ENCODE assay signal across 8 cellular contexts in the genomic region with DNA sequence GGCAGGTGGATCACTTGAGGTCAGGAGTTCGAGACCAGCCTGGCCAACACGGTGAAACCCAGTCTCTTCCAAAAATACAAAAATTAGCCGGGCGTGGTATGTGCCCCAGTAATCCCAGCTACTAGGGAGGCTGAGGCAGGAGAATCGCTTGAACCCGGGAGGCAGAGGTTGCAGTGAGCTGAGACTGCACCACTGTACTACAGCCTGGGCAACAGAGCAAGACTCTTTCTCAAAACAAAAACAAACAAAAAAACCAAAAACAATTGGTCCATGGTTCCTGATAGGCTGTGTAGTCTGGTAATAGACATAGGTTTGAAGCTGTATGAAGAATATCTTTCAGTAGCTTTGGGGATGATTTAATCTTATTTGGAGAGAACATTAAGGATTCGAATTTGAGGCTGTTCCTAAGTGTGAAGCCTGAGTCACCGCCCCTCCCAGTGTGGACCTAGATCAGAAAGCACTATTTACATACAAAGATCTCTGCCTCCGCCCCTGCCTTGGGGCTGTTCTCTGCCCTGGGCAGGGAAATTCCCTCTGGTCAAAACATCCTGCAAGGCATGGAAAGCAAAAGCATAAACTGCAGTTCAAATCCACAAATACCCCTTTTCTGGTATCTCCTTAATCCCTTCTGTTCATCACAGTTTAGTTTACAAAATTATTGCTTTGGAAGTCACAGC. TPM values are rescaled to one million over a fixed set of nuclear protein-coding genes. Genes with fewer than 3 reads are reported as not detected.
A peak's percentile ranks its signal among the peaks of the same experiment; 100 is the strongest.
DNase-seq lines count a peak whose midpoint lies in the region; ATAC-seq and TF ChIP-seq lines count a peak whose summit lies in the region.

No MANE protein-coding gene starts in this region.

- H3K27ac Mint-ChIP-seq in T-helper 2 cell treated with Interferon-gamma antibody and Interleukin-4, amounts not matched to agents 5 μg/mL and 100 μg/mL, for 36 hours, result no peak overlapping the region
- H3K27ac Mint-ChIP-seq in glutamatergic neuron (ENCODE audit: unreplicated experiment), result no peak overlapping the region

- peak overlapping the region; percentile 20 for H3K4me3 Mint-ChIP-seq in T-helper 2 cell treated with Interferon-gamma antibody and Interleukin-4, amounts not matched to agents 5 μg/mL and 100 μg/mL, for 36 hours
- H3K4me3 Mint-ChIP-seq in glutamatergic neuron (ENCODE audit: unreplicated experiment), result no peak overlapping the region

- intact Hi-C loops in left colon (cut with DNase I, micrococcal nuclease), result no loop called here

- ATAC-seq in HG02938 (IDR thresholded peaks at IDR 0.05; ENCODE audit: unreplicated experiment) (peak; percentile 95), left colon (peak; percentile 98)

- H3K27me3 Mint-ChIP-seq in T-helper 2 cell treated with Interferon-gamma antibody and Interleukin-4, amounts not matched to agents 5 μg/mL and 100 μg/mL, for 36 hours (ENCODE audit: low read depth), result no peaks in the 10 kb centered on the region
- peaks cover 2% of the 10 kb centered on the region for H3K27me3 Mint-ChIP-seq in glutamatergic neuron (ENCODE audit: unreplicated experiment)

- DNase-seq in activated T-cell treated with anti-CD3 and anti-CD28 coated beads for 48 hours (ENCODE audit: low read depth) (peak; percentile 20), left colon (peak; percentile 67 to 69), NCI-H748 treated with DMSO at 0.1 percent for 48 hours (lab: John Stamatoyannopoulos, UW) (no peak), NCI-H1417 treated with DMSO at 0.1 percent for 48 hours (lab: John Stamatoyannopoulos, UW) (no peak), glutamatergic neuron (no peak)
- no peak for DNase-seq in activated T-cell treated with anti-CD3 and anti-CD28 coated beads, Interleukin-2, amount 50 U/mL, for 1 hour
- peak; percentile 70 for DNase-seq in T-helper 2 cell treated with Interferon-gamma antibody and Interleukin-4, amounts not matched to agents 5 μg/mL and 100 μg/mL, for 36 hours (ENCODE audit: low spot score)

- peaks cover 12% of the 10 kb centered on the region for H3K4me1 Mint-ChIP-seq in T-helper 2 cell treated with Interferon-gamma antibody and Interleukin-4, amounts not matched to agents 5 μg/mL and 100 μg/mL, for 36 hours (ENCODE audit: low read depth)
- H3K4me1 Mint-ChIP-seq in glutamatergic neuron (ENCODE audit: low read depth, unreplicated experiment), result no peaks in the 10 kb centered on the region

- no peak for TF ChIP-seq CTCF in glutamatergic neuron (IDR thresholded peaks at IDR 0.05; ENCODE audit: partially characterized antibody, unreplicated experiment)

- H3K9me3 Mint-ChIP-seq in T-helper 2 cell treated with Interferon-gamma antibody and Interleukin-4, amounts not matched to agents 5 μg/mL and 100 μg/mL, for 36 hours, result no peaks in the 10 kb centered on the region
- no peaks in the 10 kb centered on the region for H3K9me3 Mint-ChIP-seq in glutamatergic neuron (ENCODE audit: unreplicated experiment)

- H3K36me3 Mint-ChIP-seq in T-helper 2 cell treated with Interferon-gamma antibody and Interleukin-4, amounts not matched to agents 5 μg/mL and 100 μg/mL, for 36 hours (ENCODE audit: low read depth), result no peaks in the 10 kb centered on the region
- H3K36me3 Mint-ChIP-seq in glutamatergic neuron (ENCODE audit: unreplicated experiment), result no peaks in the 10 kb centered on the region

RNA-seq across cellular contexts. Expression of gene PMAIP1, which starts 52.8 kb away (rescaled TPM):
- total RNA-seq in left colon, result 1 to 10 TPM; 1.8 to 2.6 TPM
- total RNA-seq in glutamatergic neuron (ENCODE audit: unreplicated experiment), result 12.6 TPM

Comparison
In these comparisons a context has a peak if more than half of its experiments do, and no peak if none do; other contexts are left out.
1. DNase-seq: peak in activated T-cell treated with anti-CD3 and anti-CD28 coated beads for 48 hours (single experiment), T-helper 2 cell treated with Interferon-gamma antibody and Interleukin-4, amounts not matched to agents 5 μg/mL and 100 μg/mL, for 36 hours (single experiment) and left colon (2 of 2); none in activated T-cell treated with anti-CD3 and anti-CD28 coated beads, Interleukin-2, amount 50 U/mL, for 1 hour (single experiment), NCI-H748 treated with DMSO at 0.1 percent for 48 hours (single experiment), NCI-H1417 treated with DMSO at 0.1 percent for 48 hours (single experiment) and glutamatergic neuron (single experiment).